13 cellular contexts compared by ENCODE assay signal in genomic region chr9:137610944-137611343, GRCh38. TPM values are rescaled to one million over a fixed set of nuclear protein-coding genes. Genes with fewer than 3 reads are reported as not detected.
DNase-seq lines count a peak whose midpoint lies in the region; FAIRE-seq and TF ChIP-seq lines count a peak whose summit lies in the region.
"Had no signal": no experiment of that assay in that cellular context is flagged by ENCODE, and none has a peak within 500 bp of the region (broad histone marks: within the 10 kb centered on the region; RNA-seq: fewer than 3 reads in every experiment).

No MANE protein-coding gene starts in this region.

- no peak overlapping the region for H2BK12ac ChIP-seq in H1 (ENCODE audit: low read depth, low read length)

- no peak overlapping the region for H4K8ac ChIP-seq in H1 (ENCODE audit: extremely low read depth, insufficient read depth, low read length)

- H3K4me3 ChIP-seq in NT2/D1 (ENCODE audit: insufficient read length, low read depth) (no peak overlapping the region), H1 (ENCODE audit: extremely low read depth in 1 of 4, insufficient read depth in 2 of 4, low read depth in 3 of 4, low read length in 4 of 4) (no peak overlapping the region), prostate gland (no peak overlapping the region)

- H3K27ac Mint-ChIP-seq in Calu3 (ENCODE audit: unreplicated experiment), result peak overlapping the region; percentile 95
- H3K27ac Mint-ChIP-seq: memory B cell had no signal

- no peaks in the 10 kb centered on the region for H3K9me3 Mint-ChIP-seq in Calu3 (ENCODE audit: low read depth, unreplicated experiment)
- H3K9me3 Mint-ChIP-seq: memory B cell had no signal

- no TSS peak for BruUV-seq in Calu3 (replicated peaks; lab: Mats Ljungman, UMichigan)

- H3K4ac ChIP-seq in H1 (replicated peaks; ENCODE audit: insufficient read length, low read depth, low read length), result no peak overlapping the region

- DNase-seq in Calu3, result no peak
- no peak for DNase-seq in NT2/D1 (ENCODE audit: low read depth, low spot score)
- no peak for DNase-seq in H1 (ENCODE audit: low read depth in 1 of 2, low spot score in 2 of 2)
- no peak for DNase-seq in prostate gland (ENCODE audit: low spot score)
- DNase-seq in epidermal melanocyte (ENCODE audit: insufficient read length, low spot score), result no peak
- no peak for DNase-seq in NAMALWA (ENCODE audit: low spot score)
- no peak for DNase-seq in central memory CD4-positive, alpha-beta T cell
- DNase-seq in EL, result no peak
- DNase-seq: activated CD4-positive, CD25-positive, alpha-beta regulatory T cell treated with anti-CD3 and anti-CD28 coated beads, Interleukin-2, amount 50 U/mL, for 72 hours; Karpas-422; posterior cingulate gyrus; stimulated activated naive CD8-positive, alpha-beta T cell treated with anti-CD3 and anti-CD28 coated beads, Interleukin-15, Interleukin-2, amounts not matched to agents 100 U/mL and 50 U/mL, for 24 hours had no signal

- no peak for TF ChIP-seq POLR2A in H1 (IDR thresholded peaks at IDR 0.05; ENCODE audit: control extremely low read depth in 1 of 2, low read depth in 2 of 2, low read length in 2 of 2)
- TF ChIP-seq POLR2A in prostate gland (IDR thresholded peaks at IDR 0.05), result no peak

- no peaks in the 10 kb centered on the region; the same call in 1 of the 2 replicates for H3K79me1 ChIP-seq in H1 (ENCODE audit: low read depth, low read length)

- H2BK5ac ChIP-seq in H1 (ENCODE audit: low read depth, low read length), result no peak overlapping the region

- peak overlapping the region; percentile 1 for H4K91ac ChIP-seq in H1 (replicated peaks; ENCODE audit: insufficient read length, low read length)

- WGBS in H1 (ENCODE audit: extremely low coverage in 1 of 2, insufficient coverage in 1 of 2, insufficient read length in 1 of 2, insufficient replicate concordance in 2 of 2, low coverage in 1 of 2, low lambda C conversion rate in 2 of 2, missing lambda C conversion rate in 1 of 2), 2 experiments, result 90% methylated on average over 6 of the region's 6 CpGs; no CpG with 5 or more reads in 1 of the 2 experiments
- WGBS in prostate gland, result 74% methylated on average over 6 of the region's 6 CpGs

- H3K4me1 ChIP-seq in NT2/D1 (ENCODE audit: insufficient read depth, insufficient read length), result peaks cover 45% of the 10 kb centered on the region
- peaks cover 0 to 14% (median 9%) of the 10 kb centered on the region in 4 experiments; a peak in 5 of 7 replicates for H3K4me1 ChIP-seq in H1 (replicated peaks in 1 of 4; ENCODE audit: control insufficient read depth in 3 of 4, insufficient read depth in 4 of 4, low read length in 3 of 4)
- H3K4me1 ChIP-seq in prostate gland (replicated peaks), result peaks cover 35% of the 10 kb centered on the region

- no peak overlapping the region for H2AFZ ChIP-seq in H1 (ENCODE audit: low read length)

- no peaks in the 10 kb centered on the region for H3K9me3 ChIP-seq in NT2/D1 (ENCODE audit: insufficient read depth, low read length)
- no peaks in the 10 kb centered on the region for H3K9me3 ChIP-seq in H1 (ENCODE audit: insufficient read depth in 2 of 2, low read depth in 1 of 2, low read length in 1 of 2)
- H3K9me3 ChIP-seq in prostate gland, result no peaks in the 10 kb centered on the region

- H3K14ac ChIP-seq in H1 (ENCODE audit: insufficient read length), result no peak overlapping the region

- no peak overlapping the region for H3K23ac ChIP-seq in H1 (ENCODE audit: insufficient read length)

- H3K27ac ChIP-seq in H1 (ENCODE audit: low read depth, low read length), result no peak overlapping the region
- H3K27ac ChIP-seq in prostate gland, result peak overlapping the region; percentile 87 to 88

- H3K36me3 ChIP-seq in NT2/D1 (ENCODE audit: insufficient read depth, insufficient read length, low read length), result peaks cover 36% of the 10 kb centered on the region
- H3K36me3 ChIP-seq in H1 (ENCODE audit: control insufficient read depth in 2 of 4, insufficient read depth in 4 of 4, low read length in 3 of 4), result peaks cover 0 to 22% (median 4%) of the 10 kb centered on the region in 4 experiments; a peak in 3 of 8 replicates
- peaks cover 0 to 6% of the 10 kb centered on the region in 2 donors for H3K36me3 ChIP-seq in prostate gland

- no peak for FAIRE-seq in H1 (lab: Jason Lieb, UNC)

- no peak for TF ChIP-seq EP300 in H1 (IDR thresholded peaks at IDR 0.05; ENCODE audit: borderline replicate concordance in 1 of 2, low read depth in 2 of 2, low read length in 2 of 2)

- POLR2A ChIA-PET in H1 (lab: Charles Lee; ENCODE audit: partially characterized antibody), result interaction anchor here (0.6 to 1.7 kb wide), 5 partner anchors 16 to 49 kb away, joined by 3 to 6 read pairs (median 3); no protein-coding TSS in a partner anchor

- no peak for TF ChIP-seq RAD21 in H1 (IDR thresholded peaks at IDR 0.05 in 1 of 2, conservative IDR thresholded peaks at IDR 0.05 in 1 of 2; ENCODE audit: low read depth in 2 of 2, low read length in 2 of 2)

- peaks cover 25% of the 10 kb centered on the region for H3K4me1 Mint-ChIP-seq in Calu3 (ENCODE audit: low read depth, unreplicated experiment)

- no peak overlapping the region for H3K18ac ChIP-seq in H1 (ENCODE audit: extremely low read depth, low read length)

- H4K5ac ChIP-seq in H1 (ENCODE audit: insufficient read length, low read depth, low read length), result no peak overlapping the region

- H3K36me3 Mint-ChIP-seq in Calu3 (ENCODE audit: insufficient read depth, unreplicated experiment), result peaks cover 61% of the 10 kb centered on the region

- H3K4me3 Mint-ChIP-seq in Calu3 (ENCODE audit: low read depth, unreplicated experiment), result peak overlapping the region; percentile 63
- H3K4me3 Mint-ChIP-seq: memory B cell had no signal

- peaks cover 0 to 7% of the 10 kb centered on the region in 2 experiments; a peak in 1 of 4 replicates for H3K79me2 ChIP-seq in H1 (ENCODE audit: control insufficient read depth in 1 of 2, insufficient read depth in 2 of 2, low read length in 2 of 2)

- peaks cover 2% of the 10 kb centered on the region; the same call in 1 of the 2 replicates for H3K23me2 ChIP-seq in H1 (ENCODE audit: low read depth, low read length)

- H3K9ac ChIP-seq in NT2/D1 (ENCODE audit: insufficient read length, low read depth), result peak overlapping the region; percentile 42
- H3K9ac ChIP-seq in H1 (replicated peaks in 1 of 4; ENCODE audit: extremely low read depth in 1 of 4, low read depth in 3 of 4, low read length in 3 of 4), result no peak overlapping the region; a peak in 1 of 7 replicates

- H2AK5ac ChIP-seq in H1 (ENCODE audit: low read depth, low read length), result no peak overlapping the region

- no peak for TF ChIP-seq CTCF in Calu3 (IDR thresholded peaks at IDR 0.05; ENCODE audit: unreplicated experiment)
- TF ChIP-seq CTCF in H1 (IDR thresholded peaks at IDR 0.05; ENCODE audit: control extremely low read depth in 1 of 3, insufficient read depth in 1 of 3, low read depth in 1 of 3, low read length in 3 of 3), result no peak
- no peak for TF ChIP-seq CTCF in prostate gland (IDR thresholded peaks at IDR 0.05)

- H2BK20ac ChIP-seq in H1 (ENCODE audit: low read length), result no peak overlapping the region

- no peaks in the 10 kb centered on the region for H3K27me3 Mint-ChIP-seq in Calu3 (ENCODE audit: unreplicated experiment)
- H3K27me3 Mint-ChIP-seq: memory B cell had no signal

- H2BK15ac ChIP-seq in H1 (ENCODE audit: low read length), result no peak overlapping the region

- peaks cover 15 to 30% of the 10 kb centered on the region in 2 experiments for H4K20me1 ChIP-seq in H1 (replicated peaks in 1 of 2; ENCODE audit: control insufficient read depth in 1 of 2, insufficient read depth in 2 of 2, low read length in 2 of 2)

- no peak overlapping the region for H3K4me2 ChIP-seq in H1 (ENCODE audit: insufficient read depth in 1 of 2, low read depth in 2 of 2, low read length in 2 of 2)

- H3K27me3 ChIP-seq in NT2/D1 (ENCODE audit: insufficient read depth, insufficient read length) (peaks cover 12% of the 10 kb centered on the region), H1 (replicated peaks in 1 of 4; ENCODE audit: control insufficient read depth in 3 of 4, extremely low read depth in 1 of 4, insufficient read depth in 3 of 4, low read length in 3 of 4) (peaks cover 0 to 5% (median 0%) of the 10 kb centered on the region in 4 experiments; a peak in 1 of 7 replicates), prostate gland (replicated peaks; ENCODE audit: insufficient read depth) (no peaks in the 10 kb centered on the region)

- H3K56ac ChIP-seq in H1 (replicated peaks; ENCODE audit: insufficient read length, low read depth, low read length), result no peak overlapping the region

- no peak overlapping the region for H2BK120ac ChIP-seq in H1 (replicated peaks; ENCODE audit: low read depth, low read length)

- intact Hi-C loops in Calu3 (cut with micrococcal nuclease; ENCODE audit: unreplicated experiment) (no loop called here), prostate gland (cut with DNase I) (no loop called here)

- CTCF ChIA-PET in Calu3 (lab: Charles Lee), result no interaction called here
- CTCF ChIA-PET in H1 (lab: Charles Lee; ENCODE audit: partially characterized antibody), result interaction anchor here (0.6 to 1.2 kb wide), 5 partner anchors 19 to 62 kb away, joined by 3 to 4 read pairs (median 3); no protein-coding TSS in a partner anchor

RNA-seq across cellular contexts. Expression of gene ARRDC1, which starts 5.5 kb away (rescaled TPM):
- total RNA-seq in Calu3 (2022) (86.4 and 93.7 TPM in 2 replicates), prostate gland (100 to 1,000 TPM; 123 to 126 TPM)
- 22.0 and 22.2 TPM in 2 replicates for total RNA-seq in H1 (2021; fragmentation: NEBNext Ultra II Directional; extraction: Animal tissue kit (Norgen Biotek cat#: 25700))
- polyA plus RNA-seq in H1 (2011; rRNA removed), result 58.4 and 94.0 TPM in 2 replicates
- polyA plus RNA-seq in H1 (2011; cell fraction: cytosol; rRNA removed), result 60.3 TPM
- 273 TPM for polyA plus RNA-seq in H1 (2011; cell fraction: nucleus; rRNA removed)
- 16.4 to 31.5 TPM (median 28.7 TPM) in 4 replicates for polyA plus RNA-seq in H1 (2012, experiment 1 of 2)
- 25.8 TPM for polyA plus RNA-seq in H1 (2012, experiment 2 of 2)
- 31.8 TPM for polyA plus RNA-seq in H1 (2013, experiment 1 of 2)
- 28.5 TPM for polyA plus RNA-seq in H1 (2013, experiment 2 of 2)
- 21.5 and 31.7 TPM in 2 replicates for polyA minus RNA-seq in H1 (2011; rRNA and poly(A)+ RNA removed)
- 22.1 TPM for polyA minus RNA-seq in H1 (2011; cell fraction: cytosol; rRNA and poly(A)+ RNA removed)
- polyA minus RNA-seq in H1 (2011; cell fraction: nucleus; rRNA and poly(A)+ RNA removed), result 53.6 TPM

RNA-seq across cellular contexts. Expression of gene EHMT1, which starts 7.9 kb away (rescaled TPM):
- 56.0 and 61.7 TPM in 2 replicates for total RNA-seq in Calu3 (2022)
- 163 and 171 TPM in 2 replicates for total RNA-seq in H1 (2021; fragmentation: NEBNext Ultra II Directional; extraction: Animal tissue kit (Norgen Biotek cat#: 25700))
- polyA plus RNA-seq in H1 (2011; rRNA removed), result 95.7 and 143 TPM in 2 replicates
- 96.0 TPM for polyA plus RNA-seq in H1 (2011; cell fraction: cytosol; rRNA removed)
- polyA plus RNA-seq in H1 (2011; cell fraction: nucleus; rRNA removed), result 204 TPM
- 66.4 to 99.9 TPM (median 90.6 TPM) in 4 replicates for polyA plus RNA-seq in H1 (2012, experiment 1 of 2)
- polyA plus RNA-seq in H1 (2012, experiment 2 of 2), result 56.9 TPM
- polyA plus RNA-seq in H1 (2013, experiment 1 of 2), result 68.1 TPM
- 62.4 TPM for polyA plus RNA-seq in H1 (2013, experiment 2 of 2)
- 101 and 107 TPM in 2 replicates for polyA minus RNA-seq in H1 (2011; rRNA and poly(A)+ RNA removed)
- 93.4 TPM for polyA minus RNA-seq in H1 (2011; cell fraction: cytosol; rRNA and poly(A)+ RNA removed)
- 95.4 TPM for polyA minus RNA-seq in H1 (2011; cell fraction: nucleus; rRNA and poly(A)+ RNA removed)
- 100 to 1,000 TPM in 1 of 2 donors, 10 to 100 TPM in 1; 81.3 to 149 TPM for total RNA-seq in prostate gland

RNA-seq across cellular contexts. Expression of gene ZMYND19, which starts 20.6 kb away (rescaled TPM):
- total RNA-seq in Calu3 (2022) (30.0 and 31.7 TPM in 2 replicates), prostate gland (10 to 100 TPM; 20.8 to 34.8 TPM)
- total RNA-seq in H1 (2021; fragmentation: NEBNext Ultra II Directional; extraction: Animal tissue kit (Norgen Biotek cat#: 25700)), result 58.5 and 58.7 TPM in 2 replicates
- polyA plus RNA-seq in H1 (2011; rRNA removed), result 42.4 and 54.0 TPM in 2 replicates
- 52.3 TPM for polyA plus RNA-seq in H1 (2011; cell fraction: cytosol; rRNA removed)
- 115 TPM for polyA plus RNA-seq in H1 (2011; cell fraction: nucleus; rRNA removed)
- 39.3 to 52.7 TPM (median 47.8 TPM) in 4 replicates for polyA plus RNA-seq in H1 (2012, experiment 1 of 2)
- 48.7 TPM for polyA plus RNA-seq in H1 (2012, experiment 2 of 2)
- 33.0 TPM for polyA plus RNA-seq in H1 (2013, experiment 1 of 2)
- polyA plus RNA-seq in H1 (2013, experiment 2 of 2), result 34.1 TPM
- polyA minus RNA-seq in H1 (2011; rRNA and poly(A)+ RNA removed), result 21.5 and 21.8 TPM in 2 replicates
- polyA minus RNA-seq in H1 (2011; cell fraction: cytosol; rRNA and poly(A)+ RNA removed), result 23.3 TPM
- 31.8 TPM for polyA minus RNA-seq in H1 (2011; cell fraction: nucleus; rRNA and poly(A)+ RNA removed)

RNA-seq across cellular contexts. Expression of gene DPH7, which starts 32.2 kb away (rescaled TPM):
- 29.7 and 30.2 TPM in 2 replicates for total RNA-seq in Calu3 (2022)
- total RNA-seq in H1 (2021; fragmentation: NEBNext Ultra II Directional; extraction: Animal tissue kit (Norgen Biotek cat#: 25700)), result 44.6 and 45.7 TPM in 2 replicates
- 45.5 and 50.5 TPM in 2 replicates for polyA plus RNA-seq in H1 (2011; rRNA removed)
- 57.0 TPM for polyA plus RNA-seq in H1 (2011; cell fraction: cytosol; rRNA removed)
- 130 TPM for polyA plus RNA-seq in H1 (2011; cell fraction: nucleus; rRNA removed)
- 36.7 to 45.7 TPM (median 45.2 TPM) in 4 replicates for polyA plus RNA-seq in H1 (2012, experiment 1 of 2)
- polyA plus RNA-seq in H1 (2012, experiment 2 of 2), result 42.0 TPM
- polyA plus RNA-seq in H1 (2013, experiment 1 of 2), result 37.2 TPM
- 32.9 TPM for polyA plus RNA-seq in H1 (2013, experiment 2 of 2)
- 33.4 and 36.2 TPM in 2 replicates for polyA minus RNA-seq in H1 (2011; rRNA and poly(A)+ RNA removed)
- 20.0 TPM for polyA minus RNA-seq in H1 (2011; cell fraction: cytosol; rRNA and poly(A)+ RNA removed)
- 42.4 TPM for polyA minus RNA-seq in H1 (2011; cell fraction: nucleus; rRNA and poly(A)+ RNA removed)
- total RNA-seq in prostate gland, result 10 to 100 TPM; 34.3 to 62.4 TPM

RNA-seq across cellular contexts. Expression of gene MRPL41, which starts 59.3 kb away (rescaled TPM):
- total RNA-seq in Calu3 (2022) (27.6 and 31.1 TPM in 2 replicates), prostate gland (100 to 1,000 TPM in 1 of 2 donors, 10 to 100 TPM in 1; 75.8 to 133 TPM)
- 47.2 and 49.4 TPM in 2 replicates for total RNA-seq in H1 (2021; fragmentation: NEBNext Ultra II Directional; extraction: Animal tissue kit (Norgen Biotek cat#: 25700))
- 58.1 and 79.3 TPM in 2 replicates for polyA plus RNA-seq in H1 (2011; rRNA removed)
- polyA plus RNA-seq in H1 (2011; cell fraction: cytosol; rRNA removed), result 54.3 TPM
- polyA plus RNA-seq in H1 (2011; cell fraction: nucleus; rRNA removed), result 39.5 TPM
- polyA plus RNA-seq in H1 (2012, experiment 1 of 2), result 30.4 to 55.6 TPM (median 46.9 TPM) in 4 replicates
- 38.3 TPM for polyA plus RNA-seq in H1 (2012, experiment 2 of 2)
- polyA plus RNA-seq in H1 (2013, experiment 1 of 2), result 43.5 TPM
- 42.5 TPM for polyA plus RNA-seq in H1 (2013, experiment 2 of 2)
- polyA minus RNA-seq in H1 (2011; rRNA and poly(A)+ RNA removed), result 2.4 and 2.7 TPM in 2 replicates
- polyA minus RNA-seq in H1 (2011; cell fraction: cytosol; rRNA and poly(A)+ RNA removed), result 15.5 TPM
- 10.0 TPM for polyA minus RNA-seq in H1 (2011; cell fraction: nucleus; rRNA and poly(A)+ RNA removed)
